ENCODE assay signal across 17 cellular contexts in genomic region chr20:10716855-10717254, GRCh38. TPM values are rescaled to one million over a fixed set of nuclear protein-coding genes. Genes with fewer than 3 reads are reported as not detected.
DNase-seq lines count a peak whose midpoint lies in the region; ATAC-seq and TF ChIP-seq lines count a peak whose summit lies in the region.
"Had no signal": no experiment of that assay in that cellular context is flagged by ENCODE, and none has a peak within 500 bp of the region (broad histone marks: within the 10 kb centered on the region; RNA-seq: fewer than 3 reads in every experiment).

No MANE protein-coding gene starts in this region.

- no peak overlapping the region for H2AFZ ChIP-seq in MM.1S (ENCODE audit: low read length)

- H3K4me3 Mint-ChIP-seq in mesothelial cell of epicardium: no peak overlapping the region
- H3K4me3 Mint-ChIP-seq: activated B cell treated with CpG ODN at 0.5 μM for 24 hours, natural killer cell had no signal

- H3K36me3 ChIP-seq in MM.1S (replicated peaks; ENCODE audit: insufficient read depth, low read length): no peaks in the 10 kb centered on the region
- H3K36me3 ChIP-seq: lower lobe of right lung had no signal

- H3K4me2 ChIP-seq in MM.1S (ENCODE audit: low read depth, low read length): no peak overlapping the region

- ATAC-seq in left colon: peak; percentile 45
- ATAC-seq in left lobe of liver: no peak
- ATAC-seq: lower lobe of right lung, natural killer cell had no signal

- in situ Hi-C loops in astrocyte of the spinal cord (cut with HindIII; ENCODE audit: low sequenced_read_pairs): no loop called here

- peaks cover 57% of the 10 kb centered on the region for H3K4me1 Mint-ChIP-seq in mesothelial cell of epicardium
- H3K4me1 Mint-ChIP-seq: activated B cell treated with CpG ODN at 0.5 μM for 24 hours, natural killer cell had no signal

- H3K9me2 ChIP-seq in MM.1S (replicated peaks; ENCODE audit: insufficient read depth, low read length): no peaks in the 10 kb centered on the region

- H3K27me3 ChIP-seq in MM.1S (replicated peaks; ENCODE audit: insufficient read depth, low read length): no peaks in the 10 kb centered on the region
- H3K27me3 ChIP-seq: dorsolateral prefrontal cortex had no signal

- no peaks in the 10 kb centered on the region for H3K9me3 ChIP-seq in MM.1S (replicated peaks; ENCODE audit: insufficient read depth, low read length)
- H3K9me3 ChIP-seq: lower lobe of right lung had no signal

- no peaks in the 10 kb centered on the region for H3K79me2 ChIP-seq in MM.1S (ENCODE audit: low read length)

- DNase-seq in DMS53 (lab: John Stamatoyannopoulos, UW) (peak; percentile 46), DMS53 treated with DMSO at 0.1 percent for 48 hours (lab: John Stamatoyannopoulos, UW; ENCODE audit: unreplicated experiment) (no peak), LNCaP clone FGC (ENCODE audit: low read depth) (peak; percentile 50), astrocyte of the spinal cord (ENCODE audit: low read depth, low spot score) (peak; percentile 45), left colon (no peak), left lobe of liver (ENCODE audit: low spot score) (no peak), MM.1S (no peak), mesothelial cell of epicardium (ENCODE audit: low spot score in 2 of 2, unreplicated experiment in 2 of 2) (no peak)
- DNase-seq: 8988T; activated B cell treated with CpG ODN at 0.5 μM for 24 hours; activated effector memory CD4-positive, alpha-beta T cell treated with Interleukin-2 at 50 U/mL for 16 hours; amygdala; dorsolateral prefrontal cortex; Kasumi-1; lower lobe of right lung; natural killer cell; stimulated activated CD4-positive, alpha-beta T cell treated with anti-CD3 and anti-CD28 coated beads, Interleukin-2, amount 100 ng/mL, for 24 hours had no signal

- no peak overlapping the region for H3K27ac ChIP-seq in MM.1S (ENCODE audit: low read length)
- H3K27ac ChIP-seq: dorsolateral prefrontal cortex, lower lobe of right lung had no signal

- no peaks in the 10 kb centered on the region for H3F3A ChIP-seq in MM.1S (ENCODE audit: insufficient read depth, low read length)

- no peak overlapping the region for H3K27ac Mint-ChIP-seq in mesothelial cell of epicardium
- H3K27ac Mint-ChIP-seq: activated B cell treated with CpG ODN at 0.5 μM for 24 hours, natural killer cell had no signal

- no peaks in the 10 kb centered on the region for H3K27me3 Mint-ChIP-seq in mesothelial cell of epicardium (ENCODE audit: low read depth)
- H3K27me3 Mint-ChIP-seq: activated B cell treated with CpG ODN at 0.5 μM for 24 hours had no signal

- no peak overlapping the region for H3K9ac ChIP-seq in MM.1S (ENCODE audit: low read length)

- intact Hi-C loops in left colon (cut with DNase I, micrococcal nuclease): no loop called here

- H3K9me3 Mint-ChIP-seq in mesothelial cell of epicardium: no peaks in the 10 kb centered on the region
- H3K9me3 Mint-ChIP-seq: activated B cell treated with CpG ODN at 0.5 μM for 24 hours, natural killer cell had no signal

- H4K20me1 ChIP-seq in MM.1S (ENCODE audit: insufficient read depth, low read length): no peaks in the 10 kb centered on the region

- TF ChIP-seq CTCF in LNCaP clone FGC (IDR thresholded peaks at IDR 0.05; ENCODE audit: control insufficient read depth, extremely low read depth, insufficient read depth) (no peak), astrocyte of the spinal cord (IDR thresholded peaks at IDR 0.05; ENCODE audit: low read depth, low read length) (no peak), MM.1S (IDR thresholded peaks at IDR 0.05; ENCODE audit: low read length) (no peak), mesothelial cell of epicardium (IDR thresholded peaks at IDR 0.05; ENCODE audit: unreplicated experiment) (no peak)

- H3K36me3 Mint-ChIP-seq in mesothelial cell of epicardium: no peaks in the 10 kb centered on the region
- H3K36me3 Mint-ChIP-seq: natural killer cell had no signal

- no peak overlapping the region for H3K4me3 ChIP-seq in LNCaP clone FGC (ENCODE audit: low read depth, low read length)
- no peak overlapping the region for H3K4me3 ChIP-seq in astrocyte of the spinal cord (ENCODE audit: low read depth, low read length)
- no peak overlapping the region for H3K4me3 ChIP-seq in MM.1S (ENCODE audit: low read length)
- H3K4me3 ChIP-seq: dorsolateral prefrontal cortex, lower lobe of right lung had no signal

- H3K4me1 ChIP-seq in MM.1S (ENCODE audit: low read length): no peaks in the 10 kb centered on the region

RNA-seq across cellular contexts. Expression of gene JAG1, which starts 43.1 kb away (rescaled TPM):
- 100 to 1,000 TPM in 1 of 2 donors, 10 to 100 TPM in 1; 78.8 to 170 TPM for total RNA-seq in left colon
- 4.3 TPM for total RNA-seq in left lobe of liver
- 70.6 to 74.1 TPM (median 70.9 TPM) in 3 replicates for total RNA-seq in mesothelial cell of epicardium
- total RNA-seq: activated B cell treated with CpG ODN at 0.5 μM for 24 hours had no signal

Comparison
In these comparisons a context has a peak if more than half of its experiments do, and no peak if none do; other contexts are left out.
1. DNase-seq: peak in DMS53 (single experiment), LNCaP clone FGC (single experiment) and astrocyte of the spinal cord (single experiment); none in DMS53 treated with DMSO at 0.1 percent for 48 hours (single experiment), left colon (0 of 2), left lobe of liver (single experiment), MM.1S (single experiment) and mesothelial cell of epicardium (0 of 2).
2. RNA of gene JAG1, which starts 43.1 kb away (total RNA-seq): 78.8 to 170 TPM in left colon and 70.6 to 74.1 TPM in mesothelial cell of epicardium; 4.3 TPM in left lobe of liver (single experiment); every median in the first group is over 10 times any median in the second.